In the genomic region with DNA sequence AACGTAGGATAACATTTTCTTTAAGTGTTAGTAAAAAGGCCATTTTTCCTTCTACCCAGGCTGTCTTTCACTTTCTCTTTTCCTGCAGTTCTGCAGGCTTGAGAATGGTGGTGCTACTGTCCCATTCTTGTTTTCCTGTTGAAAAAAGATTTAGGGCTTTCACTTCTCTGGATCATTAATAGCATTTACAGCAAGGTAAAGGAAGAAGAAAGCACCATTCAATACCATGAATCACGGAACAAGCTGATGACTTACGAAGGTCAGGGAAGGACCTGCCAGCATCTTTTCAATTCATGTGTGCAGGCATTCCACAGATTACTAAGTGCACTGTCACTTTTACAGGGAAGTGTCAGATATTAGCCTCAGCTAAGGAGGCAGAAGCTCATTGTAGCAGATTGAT, we compare ENCODE assay signal across 10 cellular contexts.
DNase-seq lines count a peak whose midpoint lies in the region; ATAC-seq and TF ChIP-seq lines count a peak whose summit lies in the region.
"Had no signal": no experiment of that assay in that cellular context is flagged by ENCODE, and none has a peak within 500 bp of the region (broad histone marks: within the 10 kb centered on the region; RNA-seq: fewer than 3 reads in every experiment).

No MANE protein-coding gene starts in this region.

- H3K27me3 ChIP-seq in PC-3 (ENCODE audit: low read length): 0 out of 2 replicates have a peak, but pooled peaks cover 13% of the 10 kb centered on the region

- peak; percentile 34; the same call in 1 of the 2 replicates for TF ChIP-seq CTCF in PC-3 (conservative IDR thresholded peaks at IDR 0.05; ENCODE audit: low read depth, low read length)
- TF ChIP-seq CTCF in fibroblast of villous mesenchyme (IDR thresholded peaks at IDR 0.05; ENCODE audit: insufficient read depth, low read depth, low read length): peak; percentile 43

- no peaks in the 10 kb centered on the region for H4K20me1 ChIP-seq in PC-3 (ENCODE audit: low read length)

- no peak overlapping the region for H2AFZ ChIP-seq in PC-3 (ENCODE audit: low read length)

- CTCF ChIA-PET in PC-3 (lab: Charles Lee): no interaction called here

- no peak overlapping the region for H3K27ac ChIP-seq in PC-3 (ENCODE audit: low read length)

- H3K4me3 ChIP-seq in PC-3 (ENCODE audit: low read length) (no peak overlapping the region), fibroblast of villous mesenchyme (ENCODE audit: low read depth, low read length) (no peak overlapping the region)

- BruUV-seq in PC-3 (replicated peaks; lab: Mats Ljungman, UMichigan): no TSS peak

- POLR2A ChIA-PET in PC-3 (lab: Charles Lee; ENCODE audit: unreplicated experiment): no interaction called here

- H3K9ac ChIP-seq in PC-3 (ENCODE audit: low read length): no peak overlapping the region

- H3K4me2 ChIP-seq in PC-3 (ENCODE audit: low read length): no peak overlapping the region

- ATAC-seq in PC-3: no peak
- ATAC-seq in activated CD4-positive, CD25-positive, alpha-beta regulatory T cell treated with anti-CD3 and anti-CD28 coated beads, Interleukin-2, amount 50 U/mL, for 24 hours: no peak

- intact Hi-C loops in PC-3 (cut with micrococcal nuclease): no loop called here

- H3K9me2 ChIP-seq in PC-3 (replicated peaks; ENCODE audit: low read length): no peaks in the 10 kb centered on the region

- no peaks in the 10 kb centered on the region for H3F3A ChIP-seq in PC-3 (ENCODE audit: low read length, unreplicated experiment)

- no peaks in the 10 kb centered on the region for H3K79me2 ChIP-seq in PC-3 (ENCODE audit: low read length)

- H3K9me3 ChIP-seq in PC-3 (ENCODE audit: low read length): no peaks in the 10 kb centered on the region

- no peaks in the 10 kb centered on the region for H3K4me1 ChIP-seq in PC-3 (ENCODE audit: insufficient read depth, low read length)

- DNase-seq in ELF-1 (ENCODE audit: low read depth, low spot score) (peak; percentile 30), PC-3 (peak; percentile 15), fibroblast of villous mesenchyme (ENCODE audit: low read depth) (peak; percentile 5), pulmonary artery endothelial cell (ENCODE audit: low read depth, low spot score) (peak; percentile 3), NCI-H2171 treated with DMSO at 0.1 percent for 48 hours (lab: John Stamatoyannopoulos, UW) (no peak), mucosa of gallbladder (ENCODE audit: low spot score) (no peak), HuH-7.5 (ENCODE audit: low spot score) (no peak)
- DNase-seq: activated naive CD8-positive, alpha-beta T cell treated with anti-CD3 and anti-CD28 coated beads, Interleukin-2, amount 10 ng/mL, durations not matched to agents 7 days and 5 days; NCI-H774 had no signal

- H3K36me3 ChIP-seq in PC-3 (ENCODE audit: low read depth, low read length): no peaks in the 10 kb centered on the region

Comparison
In these comparisons a context has a peak if more than half of its experiments do, and no peak if none do; other contexts are left out.
1. DNase-seq: peak in ELF-1 (single experiment), PC-3 (single experiment), fibroblast of villous mesenchyme (single experiment) and pulmonary artery endothelial cell (single experiment); none in NCI-H2171 treated with DMSO at 0.1 percent for 48 hours (single experiment), mucosa of gallbladder (single experiment) and HuH-7.5 (single experiment).